ENCODE assay signal across 22 cellular contexts in genomic region chr20:50270034-50270395, GRCh38.
"Had no signal": no experiment of that assay in that cellular context is flagged by ENCODE, and none has a peak within 500 bp of the region (broad histone marks: within the 10 kb centered on the region; RNA-seq: fewer than 3 reads in every experiment).

No MANE protein-coding gene starts in this region.

- DNase-seq: activated CD4-positive, alpha-beta memory T cell treated with anti-CD3 and anti-CD28 coated beads for 36 hours; activated naive CD4-positive, alpha-beta T cell treated with Interleukin-2 at 50 U/mL for 16 hours; activated naive CD8-positive, alpha-beta T cell treated with anti-CD3 and anti-CD28 coated beads for 36 hours; activated T-cell treated with anti-CD3 and anti-CD28 coated beads, Interleukin-2, amount 50 U/mL, for 48 hours; amniotic stem cell; cerebellar nuclear complex; endodermal cell; esophagus squamous epithelium; gastrocnemius medialis; left cardiac atrium; naive thymus-derived CD8-positive, alpha-beta T cell; retina; stimulated activated CD4-positive, alpha-beta T cell treated with anti-CD3 and anti-CD28 coated beads, Interleukin-12 subunit alpha, Interleukin-12 subunit beta, amount 100 ng/mL, for 4 hours; stimulated activated CD4-positive, alpha-beta T cell treated with anti-CD3 and anti-CD28 coated beads, Interleukin-4, amount 100 ng/mL, for 4 hours; stimulated activated naive CD8-positive, alpha-beta T cell treated with anti-CD3 and anti-CD28 coated beads, Interleukin-15, Interleukin-2, amounts not matched to agents 100 U/mL and 50 U/mL, for 24 hours; T1000 had no signal

- H3K9me3 ChIP-seq: esophagus squamous epithelium, gastrocnemius medialis, tibial artery had no signal

- ATAC-seq: gastrocnemius medialis; naive thymus-derived CD8-positive, alpha-beta T cell; stimulated activated naive CD8-positive, alpha-beta T cell treated with anti-CD3 and anti-CD28 coated beads, Interleukin-15, Interleukin-2, amounts not matched to agents 100 U/mL and 50 U/mL, for 24 hours; WTC11 had no signal

- H3K36me3 ChIP-seq: esophagus squamous epithelium, gastrocnemius medialis, neural progenitor cell, tibial artery had no signal

- H3K4me3 ChIP-seq: coronary artery, esophagus squamous epithelium, gastrocnemius medialis, lung, neural progenitor cell, tibial artery had no signal

- FAIRE-seq: islet of Langerhans had no signal

- H3K27ac ChIP-seq: gastrocnemius medialis, neural progenitor cell, tibial artery had no signal

- H3K4me2 ChIP-seq: neural progenitor cell had no signal

- H3K27me3 ChIP-seq: esophagus squamous epithelium, gastrocnemius medialis, neural progenitor cell, tibial artery had no signal
